ENCODE assay signal across 7 cellular contexts in genomic region chr2:39593439-39594393, GRCh38.
A peak's percentile ranks its signal among the peaks of the same experiment; 100 is the strongest.
DNase-seq lines count a peak whose midpoint lies in the region; ATAC-seq, FAIRE-seq and TF ChIP-seq lines count a peak whose summit lies in the region.

No MANE protein-coding gene starts in this region.

- no peaks in the 10 kb centered on the region for H3K27me3 ChIP-seq in pancreas

- intact Hi-C loops in pancreas (cut with DNase I) = loop anchor here in 1 of 3 donors (10.0 kb wide), 1 partner anchor 101 kb away; no protein-coding TSS in a partner anchor

- H3K4me3 ChIP-seq in SK-N-MC (no peak overlapping the region), fibroblast of the aortic adventitia (ENCODE audit: low read depth, low read length) (no peak overlapping the region), pancreas (no peak overlapping the region)

- no peak overlapping the region for H3K9ac ChIP-seq in SK-N-MC (ENCODE audit: insufficient read length)

- no peaks in the 10 kb centered on the region for H3K4me1 ChIP-seq in pancreas

- DNase-seq in HuH-7 (ENCODE audit: low spot score) (peak; percentile 27), SK-N-MC (ENCODE audit: low read depth, low spot score) (peak; percentile 37), fibroblast of the aortic adventitia (ENCODE audit: low read depth) (peak; percentile 92), pancreas (peak in 3 of 6 donors; percentile 62 to 67 (median 62))

- no peaks in the 10 kb centered on the region for H3K9me3 ChIP-seq in SK-N-MC (ENCODE audit: low read depth, low read length)
- no peaks in the 10 kb centered on the region for H3K9me3 ChIP-seq in pancreas

- FAIRE-seq in pancreas (lab: Jason Lieb, UNC) = no peak

- WGBS in pancreas, 2 donors = 54 to 55% methylated on average over 9 of the region's 9 CpGs

- H3K27ac ChIP-seq in SK-N-MC (no peak overlapping the region), pancreas (no peak overlapping the region)

- H3K36me3 ChIP-seq in SK-N-MC (ENCODE audit: insufficient read depth, low read length) = no peaks in the 10 kb centered on the region
- no peaks in the 10 kb centered on the region for H3K36me3 ChIP-seq in pancreas

- TF ChIP-seq CTCF in GM12872 (IDR thresholded peaks at IDR 0.05; ENCODE audit: insufficient read depth, low read depth, low read length) (peak; percentile 51), fibroblast of the aortic adventitia (IDR thresholded peaks at IDR 0.05; ENCODE audit: insufficient read depth, low read length) (peak; percentile 94), pancreas (IDR thresholded peaks at IDR 0.05) (peak; percentile 38 to 45 (median 40))

- peak; percentile 89 to 100 (median 98) for ATAC-seq in pancreas
- ATAC-seq in GM21515 (IDR thresholded peaks at IDR 0.05; ENCODE audit: unreplicated experiment) = no peak
- ATAC-seq in HG02852 (IDR thresholded peaks at IDR 0.05; ENCODE audit: unreplicated experiment) = no peak

Comparison
In these comparisons a context has a peak if more than half of its experiments do, and no peak if none do; other contexts are left out.
1. CTCF ChIP-seq: peak in every context shown above with its lines; median percentile 94 in fibroblast of the aortic adventitia; 51 in GM12872; 40 in pancreas.
2. ATAC-seq: peak in pancreas (4 of 4); none in GM21515 (single experiment) and HG02852 (single experiment).